Comparison of ENCODE assay signal across 8 cellular contexts in the genomic region with DNA sequence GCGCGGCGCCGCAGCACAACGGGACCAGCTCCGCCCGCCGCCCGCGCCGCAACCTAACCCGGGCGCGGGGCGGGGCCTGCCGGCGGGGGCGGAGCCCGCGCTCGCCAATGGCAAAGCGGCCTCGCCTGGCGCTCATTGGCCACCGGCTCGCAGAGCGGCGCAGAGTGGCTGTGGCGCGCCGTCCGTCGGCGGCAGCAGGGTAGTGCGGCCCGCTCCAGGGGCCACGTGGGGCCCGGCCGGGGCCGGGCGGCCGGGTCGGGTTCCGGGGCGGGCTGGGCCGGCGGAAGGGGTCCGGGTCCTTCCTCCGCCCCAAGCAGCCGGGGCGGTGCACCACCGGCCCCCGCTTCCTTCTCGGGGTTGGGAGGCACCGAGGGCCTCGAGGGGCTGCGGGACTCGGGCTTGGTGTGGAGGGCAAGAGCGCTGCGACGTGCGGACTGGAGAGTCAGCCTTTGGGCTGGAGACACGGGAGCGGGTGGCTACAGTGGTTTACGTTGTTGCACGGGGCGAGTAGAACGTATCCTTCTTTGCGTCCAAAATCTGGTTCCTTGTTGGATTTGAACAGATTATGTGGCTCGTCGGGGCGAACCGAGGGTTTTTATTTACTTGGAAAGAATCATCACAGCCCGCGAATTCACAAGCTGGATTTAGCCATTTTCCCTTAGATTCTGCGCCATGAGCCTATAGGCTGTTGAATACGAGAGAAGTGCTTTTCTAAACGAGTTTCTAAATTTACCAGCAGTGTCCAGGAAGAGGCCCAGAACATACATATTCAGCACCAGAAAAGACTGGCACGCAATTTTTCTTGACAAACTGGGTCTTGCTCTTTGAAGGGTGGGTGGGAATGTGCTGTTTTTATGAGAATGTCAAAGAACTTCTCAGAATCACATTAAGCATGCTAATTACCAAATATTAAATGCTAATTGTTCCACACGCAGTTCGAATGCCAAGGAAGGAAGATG. TPM values are rescaled to one million over a fixed set of nuclear protein-coding genes. Genes with fewer than 3 reads are reported as not detected.
DNase-seq lines count a peak whose midpoint lies in the region; ATAC-seq and TF ChIP-seq lines count a peak whose summit lies in the region.

Gene SRM, minus strand, starts transcription at position 29 of the 959 bp plus-strand sequence. CDS start 75 bp downstream, outside the sequence.

- CTCF ChIA-PET in BJ (lab: Yijun Ruan, JAX), result interaction anchor here (3.6 kb wide), 1 partner anchor 22 kb away, joined by 17 read pairs; no protein-coding TSS in a partner anchor
- CTCF ChIA-PET in activated CD4-positive, alpha-beta T cell treated with anti-CD3 and anti-CD28 coated beads, Interleukin-2, amount 10 ng/mL, durations not matched to agents 7 days and 5 days (lab: Charles Lee), result interaction anchor here (0.6 to 3.1 kb wide), 7 partner anchors 10 to 87 kb away, joined by 3 to 20 read pairs (median 3); partner anchors contain the start of gene EXOSC10

- H3K4me3 Mint-ChIP-seq in activated CD4-positive, alpha-beta T cell treated with anti-CD3 and anti-CD28 coated beads, Interleukin-2, amount 10 ng/mL, durations not matched to agents 7 days and 5 days, result peak within 1 kb of the TSS; percentile 92

- H3K27me3 ChIP-seq in BJ (ENCODE audit: control insufficient read depth, insufficient read depth, low read length), result no peaks in the 10 kb centered on the region

- H3K4me1 Mint-ChIP-seq in activated CD4-positive, alpha-beta T cell treated with anti-CD3 and anti-CD28 coated beads, Interleukin-2, amount 10 ng/mL, durations not matched to agents 7 days and 5 days, result peaks cover 44% of the 10 kb centered on the region

- H3K27me3 Mint-ChIP-seq in activated CD4-positive, alpha-beta T cell treated with anti-CD3 and anti-CD28 coated beads, Interleukin-2, amount 10 ng/mL, durations not matched to agents 7 days and 5 days, result no peaks in the 10 kb centered on the region

- peak within 1 kb of the TSS; percentile 93 for H3K27ac Mint-ChIP-seq in activated CD4-positive, alpha-beta T cell treated with anti-CD3 and anti-CD28 coated beads, Interleukin-2, amount 10 ng/mL, durations not matched to agents 7 days and 5 days

- POLR2A ChIA-PET in BJ (lab: Charles Lee), result no interaction called here
- POLR2A ChIA-PET in activated CD4-positive, alpha-beta T cell treated with anti-CD3 and anti-CD28 coated beads, Interleukin-2, amount 10 ng/mL, durations not matched to agents 7 days and 5 days (lab: Charles Lee), result interaction anchor here (1.0 kb wide), 1 partner anchor 12 kb away, joined by 3 read pairs; no protein-coding TSS in a partner anchor

- peaks cover 22% of the 10 kb centered on the region for H3K36me3 Mint-ChIP-seq in activated CD4-positive, alpha-beta T cell treated with anti-CD3 and anti-CD28 coated beads, Interleukin-2, amount 10 ng/mL, durations not matched to agents 7 days and 5 days (ENCODE audit: low read depth)

- H3K4me3 ChIP-seq in BJ (ENCODE audit: low read depth, low read length) (peak within 1 kb of the TSS; percentile 96), coronary artery (peak within 1 kb of the TSS; percentile 99)

- no peaks in the 10 kb centered on the region for H3K9me3 Mint-ChIP-seq in activated CD4-positive, alpha-beta T cell treated with anti-CD3 and anti-CD28 coated beads, Interleukin-2, amount 10 ng/mL, durations not matched to agents 7 days and 5 days

- peak within 1 kb of the TSS; percentile 32 to 77 for H3K27ac ChIP-seq in coronary artery

- TF ChIP-seq CTCF in BJ (IDR thresholded peaks at IDR 0.05; ENCODE audit: insufficient read depth, low read depth, low read length), result no peak
- peak; percentile 40 for TF ChIP-seq CTCF in coronary artery (IDR thresholded peaks at IDR 0.05)

- DNase-seq in BJ (ENCODE audit: low read depth) (peak; percentile 55), GM19240 (ENCODE audit: insufficient read length, low spot score) (peak; percentile 97), NCI-H524 treated with DMSO at 0.1 percent for 48 hours (lab: John Stamatoyannopoulos, UW) (peak; percentile 33), coronary artery (ENCODE audit: low spot score) (peak; percentile 89), left kidney (ENCODE audit: low read depth, low spot score) (peak; percentile 97)
- peak; percentile 89 for DNase-seq in activated CD4-positive, alpha-beta T cell treated with anti-CD3 and anti-CD28 coated beads, Interleukin-2, amount 10 ng/mL, durations not matched to agents 7 days and 5 days
- DNase-seq in stimulated activated CD4-positive, alpha-beta T cell treated with anti-CD3 and anti-CD28 coated beads, Interleukin-1b, Interleukin-23, amount 100 ng/mL, for 48 hours, result peak; percentile 91

- peaks cover 20% of the 10 kb centered on the region for H3K36me3 ChIP-seq in BJ (ENCODE audit: control insufficient read depth, insufficient read depth, low read length)

- ATAC-seq in HG03457 (IDR thresholded peaks at IDR 0.05; ENCODE audit: unreplicated experiment), result peak; percentile 77

RNA-seq across cellular contexts. Expression of gene SRM, which starts in this region (rescaled TPM):
- polyA plus RNA-seq in BJ (2011; rRNA removed), result 47.5 and 75.2 TPM in 2 replicates
- 109 and 140 TPM in 2 replicates for polyA minus RNA-seq in BJ (2011; rRNA and poly(A)+ RNA removed)
- 10 to 100 TPM; 88.1 to 93.8 TPM for total RNA-seq in activated CD4-positive, alpha-beta T cell treated with anti-CD3 and anti-CD28 coated beads, Interleukin-2, amount 10 ng/mL, durations not matched to agents 7 days and 5 days

Comparison
In these comparisons a context has a peak if more than half of its experiments do, and no peak if none do; other contexts are left out.
1. Peak in every context shown above with its lines: DNase-seq, ATAC-seq, H3K4me3 ChIP-seq and H3K27ac ChIP-seq.
2. DNase-seq: peak in every context shown above with its lines; median percentile 97 in GM19240; 97 in left kidney; 91 in stimulated activated CD4-positive, alpha-beta T cell treated with anti-CD3 and anti-CD28 coated beads, Interleukin-1b, Interleukin-23, amount 100 ng/mL, for 48 hours; 89 in activated CD4-positive, alpha-beta T cell treated with anti-CD3 and anti-CD28 coated beads, Interleukin-2, amount 10 ng/mL, durations not matched to agents 7 days and 5 days; 89 in coronary artery; 55 in BJ; 33 in NCI-H524 treated with DMSO at 0.1 percent for 48 hours.